Comparison of ENCODE assay signal across 10 cellular contexts in the genomic region with DNA sequence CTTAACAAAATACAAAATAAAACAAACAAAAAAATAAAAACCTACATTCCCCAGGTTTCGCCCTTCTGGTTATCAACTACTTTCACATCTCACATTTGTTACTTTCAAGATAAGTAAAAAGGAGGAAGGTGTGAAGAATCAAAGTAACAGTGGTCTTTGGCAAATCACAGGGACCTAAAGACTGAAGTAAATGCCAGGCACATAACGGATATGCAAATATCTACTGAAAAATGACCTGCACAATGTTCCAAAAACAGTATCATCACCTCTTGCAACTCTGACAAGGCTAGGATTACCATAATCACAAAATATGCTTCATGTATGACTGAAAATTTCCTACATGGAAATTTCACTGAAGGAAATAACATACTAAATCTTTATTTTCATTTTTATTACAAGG. TPM values are rescaled to one million over a fixed set of nuclear protein-coding genes. Genes with fewer than 3 reads are reported as not detected.
A peak's percentile ranks its signal among the peaks of the same experiment; 100 is the strongest.
DNase-seq lines count a peak whose midpoint lies in the region; ATAC-seq and TF ChIP-seq lines count a peak whose summit lies in the region.
"Had no signal": no experiment of that assay in that cellular context is flagged by ENCODE, and none has a peak within 500 bp of the region (broad histone marks: within the 10 kb centered on the region; RNA-seq: fewer than 3 reads in every experiment).

No MANE protein-coding gene starts in this region.

- H3K9me3 ChIP-seq in endodermal cell (ENCODE audit: control insufficient read depth, low read length) = no peaks in the 10 kb centered on the region
- H3K9me3 ChIP-seq in sigmoid colon = no peaks in the 10 kb centered on the region
- H3K9me3 ChIP-seq in heart right ventricle = no peaks in the 10 kb centered on the region

- peaks cover 58% of the 10 kb centered on the region for H3K36me3 ChIP-seq in endodermal cell (ENCODE audit: control insufficient read depth, insufficient read depth, low read length)
- H3K36me3 ChIP-seq in sigmoid colon = peaks cover 0 to 17% (median 0%) of the 10 kb centered on the region in 4 donors
- H3K36me3 ChIP-seq in heart right ventricle = peaks cover 0 to 67% (median 9%) of the 10 kb centered on the region in 9 donors

- no peak for TF ChIP-seq POLR2A in sigmoid colon (IDR thresholded peaks at IDR 0.05)

- H3K27me3 ChIP-seq in endodermal cell (ENCODE audit: control insufficient read depth, insufficient read depth, low read length, poor library complexity, severe bottlenecking) = no peaks in the 10 kb centered on the region
- no peaks in the 10 kb centered on the region for H3K27me3 ChIP-seq in sigmoid colon
- no peaks in the 10 kb centered on the region for H3K27me3 ChIP-seq in heart right ventricle

- no peaks in the 10 kb centered on the region for H3K9me3 Mint-ChIP-seq in endodermal cell

- intact Hi-C loops in sigmoid colon (cut with DNase I) = no loop called here
- intact Hi-C loops in heart right ventricle (cut with DNase I) = no loop called here

- no peaks in the 10 kb centered on the region for H3K27me3 Mint-ChIP-seq in endodermal cell (ENCODE audit: insufficient read depth)

- H3K27ac ChIP-seq in endodermal cell (ENCODE audit: low read depth, low read length) (no peak overlapping the region), sigmoid colon (no peak overlapping the region), heart right ventricle (no peak overlapping the region)
- H3K27ac ChIP-seq: epithelial cell of prostate had no signal

- peaks cover 13% of the 10 kb centered on the region for H3K4me1 Mint-ChIP-seq in endodermal cell

- no peak overlapping the region for H3K9ac ChIP-seq in endodermal cell (ENCODE audit: extremely low read depth, low read length, poor library complexity, severe bottlenecking)

- H3K4me3 Mint-ChIP-seq in endodermal cell = no peak overlapping the region

- no peak for TF ChIP-seq EP300 in sigmoid colon (IDR thresholded peaks at IDR 0.05)

- H3K36me3 Mint-ChIP-seq in endodermal cell (ENCODE audit: low read depth) = peaks cover 51% of the 10 kb centered on the region

- peak; percentile 93 for ATAC-seq in GM18517 (IDR thresholded peaks at IDR 0.05; ENCODE audit: unreplicated experiment)
- peak; percentile 80 for ATAC-seq in GM21529 (IDR thresholded peaks at IDR 0.05; ENCODE audit: unreplicated experiment)
- ATAC-seq in HG03442 (IDR thresholded peaks at IDR 0.05; ENCODE audit: unreplicated experiment) = peak; percentile 91
- ATAC-seq in heart right ventricle = no peak

- H3K4me3 ChIP-seq in endodermal cell (ENCODE audit: low read length) (peak overlapping the region; percentile 7), sigmoid colon (no peak overlapping the region), heart right ventricle (no peak overlapping the region)

- H3K27ac Mint-ChIP-seq in endodermal cell = no peak overlapping the region

- TF ChIP-seq CTCF in endodermal cell (conservative IDR thresholded peaks at IDR 0.05) (no peak), sigmoid colon (IDR thresholded peaks at IDR 0.05) (no peak), heart right ventricle (IDR thresholded peaks at IDR 0.05) (no peak)

- H3K4me1 ChIP-seq in endodermal cell (ENCODE audit: control insufficient read depth, insufficient read depth, low read length) (no peaks in the 10 kb centered on the region), sigmoid colon (no peaks in the 10 kb centered on the region), heart right ventricle (peaks cover 0 to 12% (median 8%) of the 10 kb centered on the region in 9 donors)

- DNase-seq in endodermal cell = no peak
- DNase-seq in sigmoid colon = no peak
- DNase-seq in NCI-H524 (lab: John Stamatoyannopoulos, UW) = no peak
- DNase-seq in heart right ventricle = no peak
- DNase-seq in stimulated activated naive CD4-positive, alpha-beta T cell treated with Interleukin-2 at 50 U/mL for 16 hours (lab: John Stamatoyannopoulos, UW) = no peak
- DNase-seq: midbrain had no signal

- 95 to 100% methylated on average over 1 to 2 of the region's 2 CpGs for WGBS in endodermal cell (ENCODE audit: insufficient coverage in 1 of 2, insufficient read length in 1 of 2), 2 experiments
- 53 to 65% methylated on average over 2 of the region's 2 CpGs for WGBS in sigmoid colon, 2 donors
- 76 to 77% methylated on average over 2 of the region's 2 CpGs for WGBS in heart right ventricle, 2 donors

RNA-seq across cellular contexts. Expression of a gene that starts 29.3 kb away (rescaled TPM):
- total RNA-seq in endodermal cell (10 to 100 TPM; 70.1 to 70.6 TPM), sigmoid colon (10 to 100 TPM; 46.4 to 64.5 (median 55.6) TPM), heart right ventricle (10 to 100 TPM; 17.9 to 28.1 (median 23.0) TPM)
- 49.2 TPM for polyA plus RNA-seq in endodermal cell (2013, experiment 1 of 2)
- polyA plus RNA-seq in endodermal cell (2013, experiment 2 of 2) = 48.9 TPM
- polyA plus RNA-seq in sigmoid colon (10 to 100 TPM; 33.9 to 60.1 (median 55.9) TPM), heart right ventricle (10 to 100 TPM; 26.5 to 55.2 TPM)

Comparison
In these comparisons a context has a peak if more than half of its experiments do, and no peak if none do; other contexts are left out.
1. ATAC-seq: peak in GM18517 (single experiment), GM21529 (single experiment) and HG03442 (single experiment); none in heart right ventricle (0 of 8).